ENCODE assay signal across 20 cellular contexts in the genomic region with DNA sequence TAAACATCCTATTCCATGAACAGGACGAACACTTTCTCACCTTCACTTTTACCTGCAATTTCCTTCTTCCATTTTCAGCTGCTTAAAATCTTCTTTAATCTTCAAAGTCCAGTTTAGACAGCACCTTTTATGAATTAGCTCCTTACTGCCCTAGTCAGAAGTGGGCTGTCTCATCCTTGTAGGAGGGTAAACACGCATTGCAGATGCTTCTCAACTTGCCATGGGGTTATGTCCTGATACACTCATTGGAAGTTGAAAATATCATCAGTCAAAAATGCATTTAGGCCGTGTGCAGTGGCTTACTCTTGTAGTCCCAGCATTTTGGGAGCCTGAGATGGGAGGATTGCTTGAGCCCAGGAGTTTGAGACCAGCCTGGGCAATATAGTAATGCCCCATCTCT.
"Had no signal": no experiment of that assay in that cellular context is flagged by ENCODE, and none has a peak within 500 bp of the region (broad histone marks: within the 10 kb centered on the region; RNA-seq: fewer than 3 reads in every experiment).

No MANE protein-coding gene starts in this region.

- H3K36me3 Mint-ChIP-seq: activated naive CD4-positive, alpha-beta T cell treated with anti-CD3 and anti-CD28 coated beads, Interleukin-2, amount 50 U/mL, for 24 hours; memory B cell; naive B cell had no signal

- H3K9me3 Mint-ChIP-seq: activated naive CD4-positive, alpha-beta T cell treated with anti-CD3 and anti-CD28 coated beads, Interleukin-2, amount 50 U/mL, for 24 hours; effector memory CD8-positive, alpha-beta T cell; naive B cell; stimulated activated naive CD8-positive, alpha-beta T cell treated with anti-CD3 and anti-CD28 coated beads, Interleukin-15, amount 100 ng/mL, for 72 hours had no signal

- H3K4me3 Mint-ChIP-seq: activated naive CD4-positive, alpha-beta T cell treated with anti-CD3 and anti-CD28 coated beads, Interleukin-2, amount 50 U/mL, for 24 hours; effector memory CD8-positive, alpha-beta T cell; memory B cell; naive B cell; stimulated activated naive CD8-positive, alpha-beta T cell treated with anti-CD3 and anti-CD28 coated beads, Interleukin-15, amount 100 ng/mL, for 72 hours had no signal

- H3K4me1 Mint-ChIP-seq: activated naive CD4-positive, alpha-beta T cell treated with anti-CD3 and anti-CD28 coated beads, Interleukin-2, amount 50 U/mL, for 24 hours; memory B cell; naive B cell; stimulated activated naive CD8-positive, alpha-beta T cell treated with anti-CD3 and anti-CD28 coated beads, Interleukin-15, amount 100 ng/mL, for 72 hours had no signal

- H3K27me3 ChIP-seq: ascending aorta, heart left ventricle, right lobe of liver, suprapubic skin had no signal

- H3K4me3 ChIP-seq: ascending aorta, heart left ventricle, mucosa of descending colon, right lobe of liver, suprapubic skin had no signal

- H3K27ac Mint-ChIP-seq: activated naive CD4-positive, alpha-beta T cell treated with anti-CD3 and anti-CD28 coated beads, Interleukin-2, amount 50 U/mL, for 24 hours; effector memory CD8-positive, alpha-beta T cell; memory B cell; stimulated activated naive CD8-positive, alpha-beta T cell treated with anti-CD3 and anti-CD28 coated beads, Interleukin-15, amount 100 ng/mL, for 72 hours had no signal

- H3K27me3 Mint-ChIP-seq: activated naive CD4-positive, alpha-beta T cell treated with anti-CD3 and anti-CD28 coated beads, Interleukin-2, amount 50 U/mL, for 24 hours; effector memory CD8-positive, alpha-beta T cell; memory B cell; stimulated activated naive CD8-positive, alpha-beta T cell treated with anti-CD3 and anti-CD28 coated beads, Interleukin-15, amount 100 ng/mL, for 72 hours had no signal

- H3K36me3 ChIP-seq: ascending aorta, heart left ventricle, right lobe of liver, suprapubic skin had no signal

- H3K27ac ChIP-seq: ascending aorta, heart left ventricle, parathyroid adenoma, right lobe of liver, suprapubic skin, WERI-Rb-1 had no signal

- DNase-seq: activated CD4-positive, alpha-beta T cell treated with anti-CD3 and anti-CD28 coated beads, Interleukin-2, amount 50 U/mL, for 4 hours; activated gamma-delta T cell; effector memory CD8-positive, alpha-beta T cell; heart left ventricle; kidney glomerular epithelial cell; left ventricle myocardium superior; mucosa of descending colon; naive B cell; right lobe of liver; small intestine; stimulated activated CD4-positive, alpha-beta T cell treated with anti-CD3 and anti-CD28 coated beads, Interleukin-4, amount 100 ng/mL, for 1 hour; stimulated activated naive CD8-positive, alpha-beta T cell treated with anti-CD3 and anti-CD28 coated beads, Interleukin-15, amount 100 ng/mL, for 72 hours; T1000; trophoblast cell; WERI-Rb-1 had no signal
